ENCODE assay signal across 20 cellular contexts in genomic region chr10:31897506-31897905, GRCh38. TPM values are rescaled to one million over a fixed set of nuclear protein-coding genes. Genes with fewer than 3 reads are reported as not detected.
A peak's percentile ranks its signal among the peaks of the same experiment; 100 is the strongest.
DNase-seq lines count a peak whose midpoint lies in the region; ATAC-seq and TF ChIP-seq lines count a peak whose summit lies in the region.
"Had no signal": no experiment of that assay in that cellular context is flagged by ENCODE, and none has a peak within 500 bp of the region (broad histone marks: within the 10 kb centered on the region; RNA-seq: fewer than 3 reads in every experiment).

No MANE protein-coding gene starts in this region.

- H3K36me3 Mint-ChIP-seq in GM23338 (ENCODE audit: low read depth) (peaks cover 25% of the 10 kb centered on the region; the same call in 2 of the 3 replicates), neural crest cell (ENCODE audit: low read depth) (peaks cover 34% of the 10 kb centered on the region)

- no peaks in the 10 kb centered on the region for H3K27me3 ChIP-seq in GM23338 (ENCODE audit: insufficient read depth)
- H3K27me3 ChIP-seq: BE2C, left lung had no signal

- DNase-seq in GM23338 (ENCODE audit: low spot score) = no peak
- peak; percentile 63 for DNase-seq in RPMI7951 (ENCODE audit: low read depth)
- DNase-seq in fibroblast of gingiva (ENCODE audit: low read depth) = peak; percentile 48
- DNase-seq in neural crest cell (ENCODE audit: low read depth, low spot score) = no peak
- no peak for DNase-seq in RKO (ENCODE audit: low spot score)
- no peak for DNase-seq in MV-4-11 (lab: John Stamatoyannopoulos, UW)
- no peak for DNase-seq in stimulated activated naive CD8-positive, alpha-beta T cell treated with anti-CD3 and anti-CD28 coated beads, Interleukin-15, amount 100 ng/mL, for 72 hours
- DNase-seq: activated CD8-positive, alpha-beta T cell treated with anti-CD3 and anti-CD28 coated beads, Interleukin-2, amount 10 ng/mL, durations not matched to agents 7 days and 5 days; amygdala; BE2C; left lung; naive B cell; NCI-H146; NCI-H524 treated with DMSO at 0.1 percent for 48 hours; T-cell; WERI-Rb-1 had no signal

- H4K20me1 ChIP-seq in GM23338 (replicated peaks; ENCODE audit: insufficient read depth) = peaks cover 23% of the 10 kb centered on the region

- no peak overlapping the region for H3K4me3 ChIP-seq in GM23338
- H3K4me3 ChIP-seq: coronary artery, left lung had no signal

- peaks cover 7% of the 10 kb centered on the region; the same call in 2 of the 3 replicates for H3K9me3 Mint-ChIP-seq in GM23338
- peaks cover 8% of the 10 kb centered on the region for H3K9me3 Mint-ChIP-seq in neural crest cell
- H3K9me3 Mint-ChIP-seq in stimulated activated naive CD8-positive, alpha-beta T cell treated with anti-CD3 and anti-CD28 coated beads, Interleukin-15, amount 100 ng/mL, for 72 hours = peaks cover 0 to 5% of the 10 kb centered on the region in 2 donors
- H3K9me3 Mint-ChIP-seq: activated T-helper 2 cell treated with anti-CD3 and anti-CD28 coated beads, Interferon-gamma antibody, Interleukin-2, Interleukin-4, amounts not matched to agents 10 μg/mL and 5 μg/mL and 100 μg/mL, durations not matched to agents 14 hours and 24 hours and 36 hours; T-cell had no signal

- H3K4me1 Mint-ChIP-seq in GM23338 (peaks cover 34% of the 10 kb centered on the region), neural crest cell (peaks cover 27% of the 10 kb centered on the region)
- peaks cover 33% of the 10 kb centered on the region for H3K4me1 Mint-ChIP-seq in stimulated activated naive CD8-positive, alpha-beta T cell treated with anti-CD3 and anti-CD28 coated beads, Interleukin-15, amount 100 ng/mL, for 72 hours

- H3K27me3 Mint-ChIP-seq in GM23338 (ENCODE audit: insufficient read depth, low read depth, poor library complexity) = peaks cover 2% of the 10 kb centered on the region
- H3K27me3 Mint-ChIP-seq in neural crest cell (ENCODE audit: low read depth) = no peaks in the 10 kb centered on the region
- no peaks in the 10 kb centered on the region for H3K27me3 Mint-ChIP-seq in stimulated activated naive CD8-positive, alpha-beta T cell treated with anti-CD3 and anti-CD28 coated beads, Interleukin-15, amount 100 ng/mL, for 72 hours
- H3K27me3 Mint-ChIP-seq: naive B cell, T-cell had no signal

- H3K4me1 ChIP-seq in GM23338 (ENCODE audit: insufficient read depth) = peaks cover 37% of the 10 kb centered on the region
- H3K4me1 ChIP-seq: BE2C had no signal

- peaks cover 7% of the 10 kb centered on the region; the same call in 1 of the 2 replicates for H3K36me3 ChIP-seq in GM23338 (ENCODE audit: insufficient read depth)
- H3K36me3 ChIP-seq: BE2C, left lung, WERI-Rb-1 had no signal

- no peak overlapping the region for H3K4me2 ChIP-seq in GM23338
- H3K4me2 ChIP-seq: KMS-11 had no signal

- no peak for ATAC-seq in GM23338
- ATAC-seq in HG03442 (IDR thresholded peaks at IDR 0.05; ENCODE audit: unreplicated experiment) = no peak
- ATAC-seq in stimulated activated naive CD8-positive, alpha-beta T cell treated with anti-CD3 and anti-CD28 coated beads, Interleukin-15, amount 100 ng/mL, for 72 hours = no peak
- ATAC-seq: activated CD8-positive, alpha-beta T cell treated with anti-CD3 and anti-CD28 coated beads, Interleukin-2, amount 10 ng/mL, durations not matched to agents 7 days and 5 days; T-cell had no signal

- H3K4me3 Mint-ChIP-seq in GM23338 = no peak overlapping the region
- no peak overlapping the region for H3K4me3 Mint-ChIP-seq in neural crest cell
- no peak overlapping the region for H3K4me3 Mint-ChIP-seq in stimulated activated naive CD8-positive, alpha-beta T cell treated with anti-CD3 and anti-CD28 coated beads, Interleukin-15, amount 100 ng/mL, for 72 hours
- H3K4me3 Mint-ChIP-seq: activated CD8-positive, alpha-beta T cell treated with anti-CD3 and anti-CD28 coated beads, Interleukin-2, amount 10 ng/mL, durations not matched to agents 7 days and 5 days; T-cell had no signal

- 0 out of 2 replicates have a peak overlapping the region, but pooled peaks have one; percentile 48 for H3K27ac ChIP-seq in GM23338 (ENCODE audit: low read depth)
- H3K27ac ChIP-seq: KMS-11, WERI-Rb-1 had no signal

- H3K27ac Mint-ChIP-seq in GM23338 (no peak overlapping the region), neural crest cell (ENCODE audit: unreplicated experiment) (peak overlapping the region; percentile 22)
- H3K27ac Mint-ChIP-seq in stimulated activated naive CD8-positive, alpha-beta T cell treated with anti-CD3 and anti-CD28 coated beads, Interleukin-15, amount 100 ng/mL, for 72 hours = no peak overlapping the region
- H3K27ac Mint-ChIP-seq: activated CD8-positive, alpha-beta T cell treated with anti-CD3 and anti-CD28 coated beads, Interleukin-2, amount 10 ng/mL, durations not matched to agents 7 days and 5 days; activated T-helper 2 cell treated with anti-CD3 and anti-CD28 coated beads, Interferon-gamma antibody, Interleukin-2, Interleukin-4, amounts not matched to agents 10 μg/mL and 5 μg/mL and 100 μg/mL, durations not matched to agents 14 hours and 24 hours and 36 hours had no signal

- no peak overlapping the region for H2AFZ ChIP-seq in GM23338

- no peaks in the 10 kb centered on the region for H3K9me2 ChIP-seq in GM23338 (ENCODE audit: insufficient read depth)

- peaks cover 100% of the 10 kb centered on the region for H3K79me2 ChIP-seq in GM23338 (replicated peaks; ENCODE audit: insufficient read depth)

- H3F3A ChIP-seq in GM23338 (replicated peaks; ENCODE audit: low read depth) = no peaks in the 10 kb centered on the region

- TF ChIP-seq CTCF in GM23338 (conservative IDR thresholded peaks at IDR 0.05; ENCODE audit: low read depth in 2 of 2) (no peak), neural crest cell (conservative IDR thresholded peaks at IDR 0.05) (no peak)

TF ChIP-seq in GM23338, 12 proteins besides CTCF, POLR2A, EP300 and RAD21 (continues in another document):
- no peak for TF ChIP-seq EZH2 (IDR thresholded peaks at IDR 0.05; ENCODE audit: low read depth, unreplicated experiment)
- TF ChIP-seq CREB1 (CRISPR knock-in tag; IDR thresholded peaks at IDR 0.05; ENCODE audit: low read depth) = no peak
- TF ChIP-seq EZH2phosphoT487 (IDR thresholded peaks at IDR 0.05; ENCODE audit: unreplicated experiment) = no peak
- TF ChIP-seq, protein P1, sequence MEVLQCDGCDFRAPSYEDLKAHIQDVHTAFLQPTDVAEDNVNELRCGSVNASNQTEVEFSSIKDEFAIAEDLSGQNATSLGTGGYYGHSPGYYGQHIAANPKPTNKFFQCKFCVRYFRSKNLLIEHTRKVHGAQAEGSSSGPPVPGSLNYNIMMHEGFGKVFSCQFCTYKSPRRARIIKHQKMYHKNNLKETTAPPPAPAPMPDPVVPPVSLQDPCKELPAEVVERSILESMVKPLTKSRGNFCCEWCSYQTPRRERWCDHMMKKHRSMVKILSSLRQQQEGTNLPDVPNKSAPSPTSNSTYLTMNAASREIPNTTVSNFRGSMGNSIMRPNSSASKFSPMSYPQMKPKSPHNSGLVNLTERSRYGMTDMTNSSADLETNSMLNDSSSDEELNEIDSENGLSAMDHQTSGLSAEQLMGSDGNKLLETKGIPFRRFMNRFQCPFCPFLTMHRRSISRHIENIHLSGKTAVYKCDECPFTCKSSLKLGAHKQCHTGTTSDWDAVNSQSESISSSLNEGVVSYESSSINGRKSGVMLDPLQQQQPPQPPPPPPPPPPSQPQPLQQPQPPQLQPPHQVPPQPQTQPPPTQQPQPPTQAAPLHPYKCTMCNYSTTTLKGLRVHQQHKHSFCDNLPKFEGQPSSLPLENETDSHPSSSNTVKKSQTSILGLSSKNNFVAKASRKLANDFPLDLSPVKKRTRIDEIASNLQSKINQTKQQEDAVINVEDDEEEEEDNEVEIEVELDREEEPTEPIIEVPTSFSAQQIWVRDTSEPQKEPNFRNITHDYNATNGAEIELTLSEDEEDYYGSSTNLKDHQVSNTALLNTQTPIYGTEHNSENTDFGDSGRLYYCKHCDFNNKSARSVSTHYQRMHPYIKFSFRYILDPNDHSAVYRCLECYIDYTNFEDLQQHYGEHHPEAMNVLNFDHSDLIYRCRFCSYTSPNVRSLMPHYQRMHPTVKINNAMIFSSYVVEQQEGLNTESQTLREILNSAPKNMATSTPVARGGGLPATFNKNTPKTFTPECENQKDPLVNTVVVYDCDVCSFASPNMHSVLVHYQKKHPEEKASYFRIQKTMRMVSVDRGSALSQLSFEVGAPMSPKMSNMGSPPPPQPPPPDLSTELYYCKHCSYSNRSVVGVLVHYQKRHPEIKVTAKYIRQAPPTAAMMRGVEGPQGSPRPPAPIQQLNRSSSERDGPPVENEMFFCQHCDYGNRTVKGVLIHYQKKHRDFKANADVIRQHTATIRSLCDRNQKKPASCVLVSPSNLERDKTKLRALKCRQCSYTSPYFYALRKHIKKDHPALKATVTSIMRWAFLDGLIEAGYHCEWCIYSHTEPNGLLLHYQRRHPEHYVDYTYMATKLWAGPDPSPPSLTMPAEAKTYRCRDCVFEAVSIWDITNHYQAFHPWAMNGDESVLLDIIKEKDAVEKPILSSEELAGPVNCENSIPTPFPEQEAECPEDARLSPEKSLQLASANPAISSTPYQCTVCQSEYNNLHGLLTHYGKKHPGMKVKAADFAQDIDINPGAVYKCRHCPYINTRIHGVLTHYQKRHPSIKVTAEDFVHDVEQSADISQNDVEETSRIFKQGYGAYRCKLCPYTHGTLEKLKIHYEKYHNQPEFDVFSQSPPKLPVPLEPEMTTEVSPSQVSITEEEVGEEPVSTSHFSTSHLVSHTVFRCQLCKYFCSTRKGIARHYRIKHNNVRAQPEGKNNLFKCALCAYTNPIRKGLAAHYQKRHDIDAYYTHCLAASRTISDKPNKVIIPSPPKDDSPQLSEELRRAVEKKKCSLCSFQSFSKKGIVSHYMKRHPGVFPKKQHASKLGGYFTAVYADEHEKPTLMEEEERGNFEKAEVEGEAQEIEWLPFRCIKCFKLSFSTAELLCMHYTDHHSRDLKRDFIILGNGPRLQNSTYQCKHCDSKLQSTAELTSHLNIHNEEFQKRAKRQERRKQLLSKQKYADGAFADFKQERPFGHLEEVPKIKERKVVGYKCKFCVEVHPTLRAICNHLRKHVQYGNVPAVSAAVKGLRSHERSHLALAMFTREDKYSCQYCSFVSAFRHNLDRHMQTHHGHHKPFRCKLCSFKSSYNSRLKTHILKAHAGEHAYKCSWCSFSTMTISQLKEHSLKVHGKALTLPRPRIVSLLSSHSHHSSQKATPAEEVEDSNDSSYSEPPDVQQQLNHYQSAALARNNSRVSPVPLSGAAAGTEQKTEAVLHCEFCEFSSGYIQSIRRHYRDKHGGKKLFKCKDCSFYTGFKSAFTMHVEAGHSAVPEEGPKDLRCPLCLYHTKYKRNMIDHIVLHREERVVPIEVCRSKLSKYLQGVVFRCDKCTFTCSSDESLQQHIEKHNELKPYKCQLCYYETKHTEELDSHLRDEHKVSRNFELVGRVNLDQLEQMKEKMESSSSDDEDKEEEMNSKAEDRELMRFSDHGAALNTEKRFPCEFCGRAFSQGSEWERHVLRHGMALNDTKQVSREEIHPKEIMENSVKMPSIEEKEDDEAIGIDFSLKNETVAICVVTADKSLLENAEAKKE (CRISPR knock-in tag; IDR thresholded peaks at IDR 0.05) = no peak
- no peak for TF ChIP-seq ZNF114 (CRISPR knock-in tag; IDR thresholded peaks at IDR 0.05)
- TF ChIP-seq NANOG (IDR thresholded peaks at IDR 0.05; ENCODE audit: borderline replicate concordance) = no peak

RNA-seq across cellular contexts. Expression of gene ARHGAP12, which starts 31.1 kb away (rescaled TPM):
- total RNA-seq in GM23338 (2014; rRNA removed; shearing (Covaris generic)) = 49.7 and 50.7 TPM in 2 replicates
- polyA plus RNA-seq in GM23338 (2016; fragmentation: Nextera tagmentation; extraction: Ambion mirVana) = 27.5 and 31.7 TPM in 2 replicates
- 47.9 and 61.4 TPM in 2 replicates for total RNA-seq in RPMI7951 (2014; rRNA removed; shearing (Covaris generic))
- 33.0 and 33.2 TPM in 2 replicates for total RNA-seq in neural crest cell

Comparison
In these comparisons a context has a peak if more than half of its experiments do, and no peak if none do; other contexts are left out.
1. DNase-seq: peak in RPMI7951 (single experiment) and fibroblast of gingiva (single experiment); none in GM23338 (single experiment), neural crest cell (single experiment), RKO (single experiment), MV-4-11 (single experiment) and stimulated activated naive CD8-positive, alpha-beta T cell treated with anti-CD3 and anti-CD28 coated beads, Interleukin-15, amount 100 ng/mL, for 72 hours (0 of 2).